ENCODE assay signal across 8 cellular contexts in the genomic region with DNA sequence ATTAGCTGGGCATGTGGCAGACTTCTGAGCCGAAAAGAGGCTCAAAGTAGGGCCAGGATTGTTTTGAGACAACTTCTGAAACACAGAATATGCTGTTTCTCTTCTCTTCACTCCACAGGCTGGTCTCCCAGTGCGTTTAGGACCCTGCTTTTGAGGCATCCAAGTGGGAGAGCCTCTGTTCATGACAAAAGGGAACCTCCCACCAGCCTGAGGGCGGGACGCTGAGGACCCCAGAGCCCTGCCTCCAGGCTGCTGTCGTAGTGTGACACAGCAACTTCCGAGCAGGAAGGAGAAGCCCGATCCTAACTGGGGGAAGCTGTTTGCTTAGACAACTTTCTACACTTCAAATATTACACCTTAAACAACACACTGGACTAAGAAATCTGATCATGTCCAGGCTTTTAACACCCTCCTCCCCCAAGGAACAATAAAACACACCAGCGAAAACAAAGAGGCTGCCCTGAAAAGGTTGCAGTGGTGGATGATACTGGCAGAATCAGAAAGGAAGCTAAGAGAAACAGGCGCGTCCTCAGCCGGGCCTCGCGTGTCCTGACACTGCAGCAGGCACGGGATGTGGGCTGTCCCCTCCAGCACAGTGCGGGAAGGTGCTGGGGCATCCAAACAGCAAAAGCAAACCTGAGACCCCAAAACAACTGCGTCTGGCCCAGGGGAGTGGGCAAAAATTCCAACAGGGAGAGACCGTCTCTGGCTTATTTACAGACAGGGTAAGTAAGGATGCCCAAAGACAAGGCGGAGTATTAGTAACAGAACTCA. TPM values are rescaled to one million over a fixed set of nuclear protein-coding genes. Genes with fewer than 3 reads are reported as not detected.
DNase-seq lines count a peak whose midpoint lies in the region; ATAC-seq, FAIRE-seq and TF ChIP-seq lines count a peak whose summit lies in the region.

No MANE protein-coding gene starts in this region.

- H3K9me3 ChIP-seq in SK-N-SH, result no peaks in the 10 kb centered on the region
- H3K9me3 ChIP-seq in breast epithelium, result no peaks in the 10 kb centered on the region
- no peaks in the 10 kb centered on the region for H3K9me3 ChIP-seq in iPS-20b (ENCODE audit: insufficient read depth, low read depth, low read length)
- H3K9me3 ChIP-seq in small intestine (ENCODE audit: control insufficient read depth, low read depth), result no peaks in the 10 kb centered on the region

- peaks cover 100% of the 10 kb centered on the region for H3K79me2 ChIP-seq in SK-N-SH (ENCODE audit: insufficient read depth)

- CTCF ChIA-PET in SK-N-SH (lab: Yijun Ruan, JAX), result interaction anchor here (0.7 to 3.8 kb wide), 7 partner anchors 7 to 312 kb away, joined by 3 to 31 read pairs (median 5); partner anchors contain the start of gene SERTAD2

- no peaks in the 10 kb centered on the region for H3K9me2 ChIP-seq in SK-N-SH

- peaks cover 94% of the 10 kb centered on the region for H4K20me1 ChIP-seq in SK-N-SH (ENCODE audit: insufficient read depth)

- TF ChIP-seq RAD21 in SK-N-SH (IDR thresholded peaks at IDR 0.05; ENCODE audit: low read length), result no peak

- no peak for FAIRE-seq in small intestine (lab: Jason Lieb, UNC)

- peak; percentile 43 for ATAC-seq in GM21576 (IDR thresholded peaks at IDR 0.05; ENCODE audit: unreplicated experiment)

- peak overlapping the region; percentile 15; the same call in 1 of the 2 replicates for H3K9ac ChIP-seq in SK-N-SH
- H3K9ac ChIP-seq in iPS-20b (ENCODE audit: low read depth, low read length), result peak overlapping the region; percentile 89

- peaks cover 20% of the 10 kb centered on the region for H3F3A ChIP-seq in SK-N-SH (replicated peaks; ENCODE audit: insufficient read depth)

- peaks cover 20 to 62% of the 10 kb centered on the region in 2 experiments for H3K4me1 ChIP-seq in SK-N-SH (ENCODE audit: control insufficient read depth in 1 of 2, insufficient read depth in 2 of 2, low read depth in 1 of 2, low read length in 1 of 2)
- H3K4me1 ChIP-seq in breast epithelium, result peaks cover 0 to 15% of the 10 kb centered on the region in 2 donors
- H3K4me1 ChIP-seq in iPS-20b (ENCODE audit: insufficient read depth, low read length), result peaks cover 50% of the 10 kb centered on the region
- H3K4me1 ChIP-seq in small intestine (ENCODE audit: control insufficient read depth in 2 of 2, insufficient read depth in 1 of 2, low read depth in 1 of 2, low read length in 1 of 2), result peaks cover 3 to 9% of the 10 kb centered on the region in 2 donors

- H3K4me3 ChIP-seq in SK-N-SH (ENCODE audit: low read depth in 2 of 2, low read length in 1 of 2) (peak overlapping the region in 1 of 2 experiments; percentile 22; a peak in 2 of 4 replicates), breast epithelium (peak overlapping the region; percentile 44 to 67 (median 51)), iPS-20b (ENCODE audit: low read length) (peak overlapping the region; percentile 80), small intestine (ENCODE audit: low read depth in 1 of 2, low read length in 2 of 2) (peak overlapping the region; percentile 9 to 31)

- H3K27me3 ChIP-seq in SK-N-SH (ENCODE audit: insufficient read depth) (no peaks in the 10 kb centered on the region), breast epithelium (no peaks in the 10 kb centered on the region), iPS-20b (ENCODE audit: insufficient read depth, low read length) (peaks cover 31% of the 10 kb centered on the region), small intestine (ENCODE audit: control insufficient read depth in 2 of 2, insufficient read depth in 2 of 2, low read length in 2 of 2) (no peaks in the 10 kb centered on the region)

- peak overlapping the region in 1 of 2 experiments; percentile 38; a peak in 3 of 4 replicates for H3K27ac ChIP-seq in SK-N-SH (ENCODE audit: low read depth in 2 of 2, low read length in 1 of 2)
- H3K27ac ChIP-seq in breast epithelium, result peak overlapping the region; percentile 94 to 100
- peak overlapping the region; percentile 50 for H3K27ac ChIP-seq in iPS-20b (ENCODE audit: low read length)
- peak overlapping the region; percentile 56 to 88 for H3K27ac ChIP-seq in small intestine (ENCODE audit: low read depth in 1 of 2, low read length in 1 of 2)

- H2AFZ ChIP-seq in SK-N-SH (ENCODE audit: low read depth), result no peak overlapping the region

- H3K4me2 ChIP-seq in SK-N-SH, result peak overlapping the region; percentile 73

- TF ChIP-seq EP300 in SK-N-SH (IDR thresholded peaks at IDR 0.05; ENCODE audit: borderline replicate concordance in 1 of 2, low read depth in 1 of 2, low read length in 1 of 2), result no peak

- WGBS in SK-N-SH (ENCODE audit: low lambda C conversion rate), result 63% methylated on average over 18 of the region's 18 CpGs
- whole genome bisulfite sequencing in small intestine, 3 donors, result 9 to 34% (median 31%) methylated on average over 18 of the region's 18 CpGs

- intact Hi-C loops in breast epithelium (cut with DNase I; ENCODE audit: low total_unique reads), result no loop called here

- DNase-seq in ELR (ENCODE audit: low read depth), result peak; percentile 86
- DNase-seq in HuH-7.5 (ENCODE audit: low spot score), result peak; percentile 69
- DNase-seq in SK-N-SH, result no peak
- DNase-seq in breast epithelium (ENCODE audit: low spot score in 2 of 2), result peak in 1 of 2 donors; percentile 63
- peak; percentile 32 for DNase-seq in small intestine
- no peak for DNase-seq in NCI-H1105 (lab: John Stamatoyannopoulos, UW)

- POLR2A ChIA-PET in SK-N-SH (lab: Yijun Ruan, JAX), result no interaction called here

- no peaks in the 10 kb centered on the region for H3K36me3 ChIP-seq in SK-N-SH (replicated peaks in 1 of 2; ENCODE audit: control insufficient read depth in 1 of 2, insufficient read depth in 2 of 2, low read length in 1 of 2)
- no peaks in the 10 kb centered on the region for H3K36me3 ChIP-seq in breast epithelium
- no peaks in the 10 kb centered on the region for H3K36me3 ChIP-seq in iPS-20b (ENCODE audit: insufficient read depth, low read depth, low read length)
- no peaks in the 10 kb centered on the region for H3K36me3 ChIP-seq in small intestine (ENCODE audit: control insufficient read depth in 2 of 2, insufficient read depth in 2 of 2, low read length in 2 of 2)

- peak; percentile 75 for TF ChIP-seq POLR2A in breast epithelium (IDR thresholded peaks at IDR 0.05)

- TF ChIP-seq CTCF in SK-N-SH (IDR thresholded peaks at IDR 0.05), result no peak
- TF ChIP-seq CTCF in breast epithelium (IDR thresholded peaks at IDR 0.05), result no peak

TF ChIP-seq in SK-N-SH, 30 proteins besides CTCF, POLR2A, EP300 and RAD21:
- TF ChIP-seq MEF2A (IDR thresholded peaks at IDR 0.05; ENCODE audit: borderline replicate concordance, low read depth), result no peak
- TF ChIP-seq, protein P1, sequence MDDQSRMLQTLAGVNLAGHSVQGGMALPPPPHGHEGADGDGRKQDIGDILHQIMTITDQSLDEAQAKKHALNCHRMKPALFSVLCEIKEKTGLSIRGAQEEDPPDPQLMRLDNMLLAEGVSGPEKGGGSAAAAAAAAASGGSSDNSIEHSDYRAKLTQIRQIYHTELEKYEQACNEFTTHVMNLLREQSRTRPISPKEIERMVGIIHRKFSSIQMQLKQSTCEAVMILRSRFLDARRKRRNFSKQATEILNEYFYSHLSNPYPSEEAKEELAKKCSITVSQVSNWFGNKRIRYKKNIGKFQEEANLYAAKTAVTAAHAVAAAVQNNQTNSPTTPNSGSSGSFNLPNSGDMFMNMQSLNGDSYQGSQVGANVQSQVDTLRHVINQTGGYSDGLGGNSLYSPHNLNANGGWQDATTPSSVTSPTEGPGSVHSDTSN (IDR thresholded peaks at IDR 0.05), result no peak
- no peak for TF ChIP-seq USF2 (IDR thresholded peaks at IDR 0.05; ENCODE audit: borderline replicate concordance, low read depth, low read length)
- no peak for TF ChIP-seq CHD2 (IDR thresholded peaks at IDR 0.05; ENCODE audit: low read length, partially characterized antibody)
- no peak for TF ChIP-seq FOSL2 (IDR thresholded peaks at IDR 0.05; ENCODE audit: borderline replicate concordance, low read depth)
- no peak for TF ChIP-seq FOXJ3 (CRISPR knock-in tag; IDR thresholded peaks at IDR 0.05)
- no peak for TF ChIP-seq POLR2AphosphoS5 (IDR thresholded peaks at IDR 0.05; ENCODE audit: low read depth, low read length)
- no peak for TF ChIP-seq TEAD4 (IDR thresholded peaks at IDR 0.05; ENCODE audit: borderline replicate concordance, insufficient read depth)

RNA-seq across cellular contexts. Expression of gene SERTAD2, which starts 9.3 kb away (rescaled TPM):
- polyA plus RNA-seq in SK-N-SH (2012; rRNA removed) (8.8 and 9.1 TPM in 2 replicates), small intestine (1 to 10 TPM; 2.7 to 7.8 (median 3.8) TPM)
- 11.3 and 12.6 TPM in 2 replicates for polyA plus RNA-seq in SK-N-SH (2012; cell fraction: cytosol; rRNA removed)
- 5.9 and 7.3 TPM in 2 replicates for polyA plus RNA-seq in SK-N-SH (2012; cell fraction: nucleus; rRNA removed)
- total RNA-seq in breast epithelium, result 10 to 100 TPM; 12.8 to 20.0 (median 17.0) TPM

Comparison
In these comparisons a context has a peak if more than half of its experiments do, and no peak if none do; other contexts are left out.
1. DNase-seq: peak in ELR (single experiment), HuH-7.5 (single experiment) and small intestine (single experiment); none in SK-N-SH (single experiment) and NCI-H1105 (single experiment).